In the genomic region with DNA sequence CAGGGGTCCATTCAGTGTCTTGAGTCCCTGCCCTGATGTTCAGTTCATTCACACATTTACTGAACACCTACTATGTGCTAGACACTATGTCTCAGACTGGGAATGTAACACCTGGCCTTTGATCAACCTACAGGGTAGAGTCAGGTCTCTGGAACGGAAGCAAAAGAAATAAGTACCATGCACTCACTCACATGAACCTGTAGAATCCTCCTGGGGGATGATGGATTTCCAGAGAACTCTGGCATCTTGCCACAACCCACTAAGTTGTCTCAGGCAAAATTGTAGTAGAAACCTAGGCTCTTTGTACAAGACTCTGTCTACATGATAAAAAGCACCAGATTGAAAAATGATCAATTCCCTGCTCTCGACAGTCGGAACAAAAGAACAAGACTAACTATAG, we compare ENCODE assay signal across 24 cellular contexts. TPM values are rescaled to one million over a fixed set of nuclear protein-coding genes. Genes with fewer than 3 reads are reported as not detected.
"Had no signal": no experiment of that assay in that cellular context is flagged by ENCODE, and none has a peak within 500 bp of the region (broad histone marks: within the 10 kb centered on the region; RNA-seq: fewer than 3 reads in every experiment).

No MANE protein-coding gene starts in this region.

- H3K4me1 ChIP-seq: gastrocnemius medialis, pancreas, psoas muscle, right atrium auricular region, tibial artery had no signal

- H3K27me3 Mint-ChIP-seq: activated naive CD8-positive, alpha-beta T cell treated with anti-CD3 and anti-CD28 coated beads for 36 hours; stimulated activated naive CD8-positive, alpha-beta T cell treated with anti-CD3 and anti-CD28 coated beads, Interleukin-15, amount 100 ng/mL, for 72 hours had no signal

- H3K9me3 Mint-ChIP-seq: activated naive CD8-positive, alpha-beta T cell treated with anti-CD3 and anti-CD28 coated beads for 36 hours; activated T-cell treated with anti-CD3 and anti-CD28 coated beads, Interleukin-2, amount 50 U/mL, for 4 hours; activated T-helper 2 cell treated with anti-CD3 and anti-CD28 coated beads, Interferon-gamma antibody, Interleukin-2, Interleukin-4, amounts not matched to agents 10 μg/mL and 5 μg/mL and 100 μg/mL, durations not matched to agents 14 hours and 24 hours and 36 hours; endodermal cell; nephron; stimulated activated naive CD8-positive, alpha-beta T cell treated with anti-CD3 and anti-CD28 coated beads, Interleukin-15, amount 100 ng/mL, for 72 hours; WTC11 had no signal

- H3K4me1 Mint-ChIP-seq: nephron had no signal

- H3K4me3 ChIP-seq: esophagus squamous epithelium, gastrocnemius medialis, pancreas, psoas muscle, right atrium auricular region, tibial artery had no signal

- H3K27ac ChIP-seq: esophagus squamous epithelium, gastrocnemius medialis, pancreas, psoas muscle, tibial artery had no signal

- DNase-seq: activated CD8-positive, alpha-beta memory T cell treated with anti-CD3 and anti-CD28 coated beads, Interleukin-2, amount 50 U/mL, for 48 hours; activated naive CD4-positive, alpha-beta T cell treated with Interleukin-2 at 50 U/mL for 16 hours; activated naive CD8-positive, alpha-beta T cell treated with anti-CD3 and anti-CD28 coated beads for 36 hours; activated T-cell treated with anti-CD3 and anti-CD28 coated beads, Interleukin-2, amount 50 U/mL, for 4 hours; amniotic stem cell; cerebellar nuclear complex; cortex of kidney; endodermal cell; esophagus squamous epithelium; gastrocnemius medialis; head of caudate nucleus; pancreas; psoas muscle; stimulated activated CD4-positive, alpha-beta T cell treated with anti-CD3 and anti-CD28 coated beads, Interleukin-12 subunit alpha, Interleukin-12 subunit beta, amount 100 ng/mL, for 4 hours; stimulated activated CD4-positive, alpha-beta T cell treated with anti-CD3 and anti-CD28 coated beads, Interleukin-4, amount 100 ng/mL, for 4 hours; stimulated activated naive CD8-positive, alpha-beta T cell treated with anti-CD3 and anti-CD28 coated beads, Interleukin-15, amount 100 ng/mL, for 72 hours; T1000; tibial artery had no signal

- H3K36me3 ChIP-seq: esophagus squamous epithelium, gastrocnemius medialis, pancreas, right atrium auricular region, tibial artery had no signal

- FAIRE-seq: islet of Langerhans, pancreas had no signal

- H3K36me3 Mint-ChIP-seq: activated naive CD8-positive, alpha-beta T cell treated with anti-CD3 and anti-CD28 coated beads for 36 hours; WTC11 had no signal

- H3K27ac Mint-ChIP-seq: activated naive CD8-positive, alpha-beta T cell treated with anti-CD3 and anti-CD28 coated beads for 36 hours; activated T-helper 2 cell treated with anti-CD3 and anti-CD28 coated beads, Interferon-gamma antibody, Interleukin-2, Interleukin-4, amounts not matched to agents 10 μg/mL and 5 μg/mL and 100 μg/mL, durations not matched to agents 14 hours and 24 hours and 36 hours; endodermal cell; nephron; stimulated activated naive CD8-positive, alpha-beta T cell treated with anti-CD3 and anti-CD28 coated beads, Interleukin-15, amount 100 ng/mL, for 72 hours; WTC11 had no signal

- H3K27me3 ChIP-seq: esophagus squamous epithelium, gastrocnemius medialis, pancreas, right atrium auricular region, tibial artery had no signal

- H3K4me3 Mint-ChIP-seq: activated naive CD8-positive, alpha-beta T cell treated with anti-CD3 and anti-CD28 coated beads for 36 hours; activated T-cell treated with anti-CD3 and anti-CD28 coated beads, Interleukin-2, amount 50 U/mL, for 4 hours; endodermal cell; nephron; stimulated activated naive CD8-positive, alpha-beta T cell treated with anti-CD3 and anti-CD28 coated beads, Interleukin-15, amount 100 ng/mL, for 72 hours; WTC11 had no signal

- H3K9me3 ChIP-seq: esophagus squamous epithelium, gastrocnemius medialis, pancreas, psoas muscle, right atrium auricular region, tibial artery had no signal

- ATAC-seq: activated T-cell treated with anti-CD3 and anti-CD28 coated beads, Interleukin-2, amount 50 U/mL, for 4 hours; gastrocnemius medialis; pancreas; psoas muscle; stimulated activated naive CD8-positive, alpha-beta T cell treated with anti-CD3 and anti-CD28 coated beads, Interleukin-15, amount 100 ng/mL, for 72 hours; WTC11 had no signal

RNA-seq across cellular contexts. Expression of a gene that starts 4.7 kb away (rescaled TPM):
- total RNA-seq: gastrocnemius medialis had no signal
- polyA plus RNA-seq: liver had no signal
